Comparison of ENCODE assay signal across 8 cellular contexts in the genomic region with DNA sequence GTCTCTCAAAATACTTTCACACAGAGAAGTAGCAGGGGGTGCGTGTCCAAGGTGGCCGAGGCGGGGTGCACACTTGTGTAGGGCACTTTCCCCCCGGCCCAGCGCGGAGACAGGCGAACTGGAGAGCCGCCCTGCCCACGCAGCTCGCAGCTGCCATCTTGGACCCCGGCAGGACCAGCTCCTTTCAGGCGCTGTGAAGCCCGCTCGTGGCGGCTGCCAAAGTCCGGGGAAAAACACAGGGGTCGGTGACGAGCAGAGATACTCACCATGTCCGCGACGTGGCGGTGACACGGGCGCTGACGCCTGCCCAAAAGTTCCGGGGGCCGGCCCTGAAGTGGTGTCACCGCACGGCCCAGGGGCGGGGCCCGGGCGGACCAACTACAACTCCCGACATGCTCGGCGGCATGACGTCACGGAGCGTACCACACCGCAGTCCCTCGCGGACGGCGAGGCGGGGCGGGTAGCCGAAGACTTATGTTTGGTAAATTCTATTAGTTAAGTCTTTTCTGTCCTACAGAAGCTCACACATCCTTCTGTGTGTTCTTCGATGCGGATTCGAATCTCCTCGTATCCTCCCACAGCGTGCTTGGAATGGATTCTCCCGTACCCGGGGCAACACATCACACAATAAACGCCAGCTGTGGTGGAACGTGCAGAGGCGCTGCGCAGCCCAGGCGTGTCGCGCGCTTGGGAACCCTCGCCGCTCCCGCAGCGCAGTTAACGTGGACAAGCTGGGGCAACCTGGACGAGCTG. TPM values are rescaled to one million over a fixed set of nuclear protein-coding genes. Genes with fewer than 3 reads are reported as not detected.
A peak's percentile ranks its signal among the peaks of the same experiment; 100 is the strongest.
DNase-seq lines count a peak whose midpoint lies in the region; ATAC-seq and TF ChIP-seq lines count a peak whose summit lies in the region.

UFSP2 (minus strand) TSS at position 365 of the 753 bp plus-strand sequence; CDS start at position 269, 96 bp downstream.

- TF ChIP-seq CTCF in GM10248 (IDR thresholded peaks at IDR 0.05; ENCODE audit: control extremely low read depth, extremely low read depth, low read depth, missing control alignments) (no peak), NB4 (IDR thresholded peaks at IDR 0.05; ENCODE audit: low read depth, low read length) (no peak), suprapubic skin (IDR thresholded peaks at IDR 0.05) (no peak)

- no peaks in the 10 kb centered on the region for H3K9me3 Mint-ChIP-seq in activated naive CD4-positive, alpha-beta T cell treated with anti-CD3 and anti-CD28 coated beads, Interleukin-2, amount 50 U/mL, for 72 hours

- H3K27me3 ChIP-seq in suprapubic skin: no peaks in the 10 kb centered on the region

- peak within 1 kb of the TSS; percentile 96 for H3K27ac ChIP-seq in suprapubic skin

- POLR2A ChIA-PET in GM10248 (lab: Yijun Ruan, JAX): interaction anchor here (1.0 to 2.6 kb wide), 5 partner anchors 20 to 164 kb away, joined by 3 to 16 read pairs (median 3); partner anchors contain the start of genes ANKRD37, CCDC110 and LRP2BP

- DNase-seq in GM10248 (ENCODE audit: extremely low spot score) (peak; percentile 92), NB4 (ENCODE audit: low read depth) (peak; percentile 87), SKM-1 (lab: John Stamatoyannopoulos, UW; ENCODE audit: unreplicated experiment) (peak; percentile 73), glomerular visceral epithelial cell (ENCODE audit: extremely low spot score) (peak; percentile 87), occipital lobe (lab: John Stamatoyannopoulos, UW) (peak; percentile 88), suprapubic skin (ENCODE audit: low spot score in 2 of 2) (peak; percentile 94 to 95)
- DNase-seq in activated naive CD4-positive, alpha-beta T cell treated with anti-CD3 and anti-CD28 coated beads, Interleukin-2, amount 50 U/mL, for 72 hours (ENCODE audit: low spot score in 2 of 2): peak; percentile 86 to 96

- peaks cover 20 to 21% of the 10 kb centered on the region in 2 donors for H3K36me3 Mint-ChIP-seq in activated naive CD4-positive, alpha-beta T cell treated with anti-CD3 and anti-CD28 coated beads, Interleukin-2, amount 50 U/mL, for 72 hours

- H3K4me3 ChIP-seq in NB4 (ENCODE audit: low read depth, low read length) (peak within 1 kb of the TSS; percentile 94), suprapubic skin (peak within 1 kb of the TSS; percentile 79)

- WGBS in suprapubic skin: under 1% methylated on average over 24 of the region's 67 CpGs

- H3K36me3 ChIP-seq in suprapubic skin: no peaks in the 10 kb centered on the region

- ATAC-seq in HG02571 (IDR thresholded peaks at IDR 0.05; ENCODE audit: unreplicated experiment): peak; percentile 95
- peak; percentile 95 to 97 for ATAC-seq in activated naive CD4-positive, alpha-beta T cell treated with anti-CD3 and anti-CD28 coated beads, Interleukin-2, amount 50 U/mL, for 72 hours

- CTCF ChIA-PET in GM10248 (lab: Yijun Ruan, JAX): interaction anchor here (0.9 to 3.7 kb wide), 13 partner anchors 9 to 1162 kb away, joined by 3 to 32 read pairs (median 3); partner anchors contain the start of gene SLC25A4

- peaks cover 35% of the 10 kb centered on the region for H3K4me1 ChIP-seq in suprapubic skin

- no peaks in the 10 kb centered on the region for H3K9me3 ChIP-seq in suprapubic skin

- TF ChIP-seq POLR2A in NB4 (IDR thresholded peaks at IDR 0.05; ENCODE audit: extremely low read depth, insufficient read length): peak; percentile 31
- TF ChIP-seq POLR2A in suprapubic skin (IDR thresholded peaks at IDR 0.05): peak in 1 of 2 donors; percentile 79

- peak within 1 kb of the TSS; percentile 97 to 99 for H3K27ac Mint-ChIP-seq in activated naive CD4-positive, alpha-beta T cell treated with anti-CD3 and anti-CD28 coated beads, Interleukin-2, amount 50 U/mL, for 72 hours

- no peak for TF ChIP-seq EP300 in suprapubic skin (IDR thresholded peaks at IDR 0.05)

RNA-seq across cellular contexts. Expression of gene UFSP2, which starts in this region (rescaled TPM):
- 10 to 100 TPM; 28.7 to 40.0 TPM for total RNA-seq in activated naive CD4-positive, alpha-beta T cell treated with anti-CD3 and anti-CD28 coated beads, Interleukin-2, amount 50 U/mL, for 72 hours
- total RNA-seq in occipital lobe: 53.0 TPM
- 10 to 100 TPM; 20.6 to 35.7 (median 28.7) TPM for total RNA-seq in suprapubic skin

Comparison
In these comparisons a context has a peak if more than half of its experiments do, and no peak if none do; other contexts are left out.
1. Peak in every context shown above with its lines: DNase-seq, ATAC-seq, H3K4me3 ChIP-seq and H3K27ac ChIP-seq.